ENCODE assay signal across 8 cellular contexts in the genomic region with DNA sequence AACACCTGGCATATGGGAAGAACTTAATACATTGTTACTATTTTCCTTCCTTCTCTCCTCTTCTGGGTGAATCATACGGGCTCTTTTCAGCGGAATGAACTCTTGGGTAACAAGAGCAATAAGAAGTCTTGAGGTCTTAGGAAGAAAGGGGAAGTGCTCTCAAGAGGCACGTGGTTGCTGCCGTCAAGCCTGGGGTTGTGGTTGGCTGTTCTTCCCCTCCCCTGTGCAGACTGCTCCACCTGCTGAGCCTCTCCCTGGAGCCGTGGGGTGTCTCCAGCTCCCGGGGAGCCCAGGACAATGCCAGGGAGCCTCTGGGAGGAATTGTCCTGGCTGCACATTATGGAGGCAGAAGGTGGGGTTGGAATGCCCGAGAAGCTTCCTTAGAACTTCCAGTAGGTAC. TPM values are rescaled to one million over a fixed set of nuclear protein-coding genes. Genes with fewer than 3 reads are reported as not detected.
DNase-seq lines count a peak whose midpoint lies in the region; ATAC-seq lines count a peak whose summit lies in the region.

No MANE protein-coding gene starts in this region.

- peaks cover 26% of the 10 kb centered on the region for H3K4me1 Mint-ChIP-seq in activated naive CD4-positive, alpha-beta T cell treated with anti-CD3 and anti-CD28 coated beads, Interleukin-2, amount 10 ng/mL, durations not matched to agents 7 days and 5 days
- peaks cover 49% of the 10 kb centered on the region for H3K4me1 Mint-ChIP-seq in stimulated activated effector memory CD8-positive, alpha-beta T cell treated with anti-CD3 and anti-CD28 coated beads, Interleukin-12 subunit alpha, Interleukin-12 subunit beta, amount 100 ng/mL, for 72 hours

- no peaks in the 10 kb centered on the region for H3K36me3 Mint-ChIP-seq in activated naive CD4-positive, alpha-beta T cell treated with anti-CD3 and anti-CD28 coated beads, Interleukin-2, amount 10 ng/mL, durations not matched to agents 7 days and 5 days
- H3K36me3 Mint-ChIP-seq in stimulated activated effector memory CD8-positive, alpha-beta T cell treated with anti-CD3 and anti-CD28 coated beads, Interleukin-12 subunit alpha, Interleukin-12 subunit beta, amount 100 ng/mL, for 72 hours: no peaks in the 10 kb centered on the region

- peak overlapping the region; percentile 15 for H3K27ac Mint-ChIP-seq in activated naive CD4-positive, alpha-beta T cell treated with anti-CD3 and anti-CD28 coated beads, Interleukin-2, amount 10 ng/mL, durations not matched to agents 7 days and 5 days
- H3K27ac Mint-ChIP-seq in stimulated activated effector memory CD8-positive, alpha-beta T cell treated with anti-CD3 and anti-CD28 coated beads, Interleukin-12 subunit alpha, Interleukin-12 subunit beta, amount 100 ng/mL, for 72 hours: peak overlapping the region; percentile 70

- H3K4me3 Mint-ChIP-seq in activated naive CD4-positive, alpha-beta T cell treated with anti-CD3 and anti-CD28 coated beads, Interleukin-2, amount 10 ng/mL, durations not matched to agents 7 days and 5 days: no peak overlapping the region
- no peak overlapping the region for H3K4me3 Mint-ChIP-seq in stimulated activated effector memory CD8-positive, alpha-beta T cell treated with anti-CD3 and anti-CD28 coated beads, Interleukin-12 subunit alpha, Interleukin-12 subunit beta, amount 100 ng/mL, for 72 hours

- ATAC-seq in GM18499 (IDR thresholded peaks at IDR 0.05; ENCODE audit: insufficient read depth, unreplicated experiment): peak; percentile 78
- peak; percentile 99 for ATAC-seq in GM21723 (IDR thresholded peaks at IDR 0.05; ENCODE audit: unreplicated experiment)
- peak; percentile 75 for ATAC-seq in stimulated activated effector memory CD8-positive, alpha-beta T cell treated with anti-CD3 and anti-CD28 coated beads, Interleukin-12 subunit alpha, Interleukin-12 subunit beta, amount 100 ng/mL, for 72 hours
- no peak for ATAC-seq in HG02970 (IDR thresholded peaks at IDR 0.05; ENCODE audit: low FRiP score, unreplicated experiment)

- H3K9me3 Mint-ChIP-seq in activated naive CD4-positive, alpha-beta T cell treated with anti-CD3 and anti-CD28 coated beads, Interleukin-2, amount 10 ng/mL, durations not matched to agents 7 days and 5 days: no peaks in the 10 kb centered on the region
- no peaks in the 10 kb centered on the region for H3K9me3 Mint-ChIP-seq in stimulated activated effector memory CD8-positive, alpha-beta T cell treated with anti-CD3 and anti-CD28 coated beads, Interleukin-12 subunit alpha, Interleukin-12 subunit beta, amount 100 ng/mL, for 72 hours

- peak; percentile 34 for DNase-seq in LHCN-M2 (ENCODE audit: low read depth)
- peak; percentile 66 for DNase-seq in activated naive CD4-positive, alpha-beta T cell treated with anti-CD3 and anti-CD28 coated beads, Interleukin-2, amount 10 ng/mL, durations not matched to agents 7 days and 5 days
- no peak for DNase-seq in stimulated activated effector memory CD8-positive, alpha-beta T cell treated with anti-CD3 and anti-CD28 coated beads, Interleukin-12 subunit alpha, Interleukin-12 subunit beta, amount 100 ng/mL, for 72 hours (ENCODE audit: low spot score in 2 of 2)
- DNase-seq in 8988T: no peak
- no peak for DNase-seq in NCI-H187 treated with DMSO at 0.1 percent for 48 hours (lab: John Stamatoyannopoulos, UW)

- CTCF ChIA-PET in activated naive CD4-positive, alpha-beta T cell treated with anti-CD3 and anti-CD28 coated beads, Interleukin-2, amount 10 ng/mL, durations not matched to agents 7 days and 5 days (lab: Charles Lee): interaction anchor here (1.2 to 1.3 kb wide), 2 partner anchors 10 to 15 kb away, joined by 4 to 7 read pairs; no protein-coding TSS in a partner anchor

- H3K27me3 Mint-ChIP-seq in activated naive CD4-positive, alpha-beta T cell treated with anti-CD3 and anti-CD28 coated beads, Interleukin-2, amount 10 ng/mL, durations not matched to agents 7 days and 5 days: peaks cover 14% of the 10 kb centered on the region

RNA-seq across cellular contexts. Expression of gene TOGARAM2, which starts 19.4 kb away (rescaled TPM):
- total RNA-seq in LHCN-M2 (2014; rRNA removed): 0.38 and 0.75 TPM in 2 replicates
- 0.19 TPM for polyA plus RNA-seq in LHCN-M2 (2012)

Comparison
In these comparisons a context has a peak if more than half of its experiments do, and no peak if none do; other contexts are left out.
1. DNase-seq: peak in LHCN-M2 (single experiment) and activated naive CD4-positive, alpha-beta T cell treated with anti-CD3 and anti-CD28 coated beads, Interleukin-2, amount 10 ng/mL, durations not matched to agents 7 days and 5 days (single experiment); none in stimulated activated effector memory CD8-positive, alpha-beta T cell treated with anti-CD3 and anti-CD28 coated beads, Interleukin-12 subunit alpha, Interleukin-12 subunit beta, amount 100 ng/mL, for 72 hours (0 of 2), 8988T (single experiment) and NCI-H187 treated with DMSO at 0.1 percent for 48 hours (single experiment).